Comparison of ENCODE assay signal across 36 cellular contexts in the genomic region with DNA sequence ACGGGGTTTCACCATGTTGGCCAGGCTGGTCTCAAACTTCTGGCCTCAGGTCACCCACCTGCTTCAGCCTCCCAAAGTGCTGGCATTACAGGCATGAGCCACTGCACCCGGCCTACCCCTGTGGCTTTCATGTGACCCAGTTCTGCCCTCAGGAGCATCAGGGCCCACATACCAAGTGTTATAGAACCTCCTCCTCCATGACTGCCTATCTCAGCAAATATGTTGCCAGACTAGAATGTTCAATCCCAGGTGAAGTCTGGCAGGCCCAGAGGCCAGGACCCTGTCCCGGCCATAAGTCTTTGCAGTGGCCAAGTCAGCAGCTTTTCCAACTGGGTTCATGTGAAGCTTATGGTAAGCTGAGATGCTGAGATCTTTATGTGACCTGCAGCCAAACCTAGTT. TPM values are rescaled to one million over a fixed set of nuclear protein-coding genes. Genes with fewer than 3 reads are reported as not detected.
"Had no signal": no experiment of that assay in that cellular context is flagged by ENCODE, and none has a peak within 500 bp of the region (broad histone marks: within the 10 kb centered on the region; RNA-seq: fewer than 3 reads in every experiment).

No MANE protein-coding gene starts in this region.

- H3K4me1 Mint-ChIP-seq: activated B cell treated with CpG ODN at 0.5 μM for 24 hours; activated CD4-positive, alpha-beta T cell treated with anti-CD3 and anti-CD28 coated beads, Interleukin-2, amount 10 ng/mL, durations not matched to agents 24 days and 14 days; activated naive CD4-positive, alpha-beta T cell treated with anti-CD3 and anti-CD28 coated beads, Interleukin-2, amount 10 ng/mL, durations not matched to agents 7 days and 5 days; activated naive CD4-positive, alpha-beta T cell treated with anti-CD3 and anti-CD28 coated beads, Interleukin-2, amount 50 U/mL, for 24 hours; activated naive CD8-positive, alpha-beta T cell treated with anti-CD3 and anti-CD28 coated beads for 36 hours had no signal

- H3K27me3 Mint-ChIP-seq: activated naive CD4-positive, alpha-beta T cell treated with anti-CD3 and anti-CD28 coated beads, Interleukin-2, amount 50 U/mL, for 24 hours; activated naive CD8-positive, alpha-beta T cell treated with anti-CD3 and anti-CD28 coated beads for 36 hours; activated T-cell treated with anti-CD3 and anti-CD28 coated beads, Interleukin-2, amount 50 U/mL, for 24 hours had no signal

- H3K9me3 ChIP-seq: adrenal gland, body of pancreas, breast epithelium had no signal

- H3K4me1 ChIP-seq: adrenal gland, body of pancreas, breast epithelium had no signal

- H3K4me3 Mint-ChIP-seq: activated B cell treated with CpG ODN at 0.5 μM for 24 hours; activated CD4-positive, alpha-beta memory T cell treated with anti-CD3 and anti-CD28 coated beads, Interleukin-2, amount 10 ng/mL, durations not matched to agents 7 days and 5 days; activated CD4-positive, alpha-beta T cell treated with anti-CD3 and anti-CD28 coated beads, Interleukin-2, amount 10 ng/mL, durations not matched to agents 24 days and 14 days; activated CD8-positive, alpha-beta memory T cell treated with anti-CD3 and anti-CD28 coated beads, Interleukin-2, amount 10 ng/mL, durations not matched to agents 7 days and 5 days; activated CD8-positive, alpha-beta T cell treated with anti-CD3 and anti-CD28 coated beads, Interleukin-2, amount 10 ng/mL, durations not matched to agents 7 days and 5 days; activated naive CD4-positive, alpha-beta T cell treated with anti-CD3 and anti-CD28 coated beads, Interleukin-2, amount 10 ng/mL, durations not matched to agents 7 days and 5 days; activated naive CD4-positive, alpha-beta T cell treated with anti-CD3 and anti-CD28 coated beads, Interleukin-2, amount 50 U/mL, for 24 hours; activated naive CD8-positive, alpha-beta T cell treated with anti-CD3 and anti-CD28 coated beads for 36 hours; activated T-cell treated with anti-CD3 and anti-CD28 coated beads, Interleukin-2, amount 50 U/mL, for 24 hours; T-helper 1 cell treated with Interleukin-12 subunit alpha and Interleukin-12 subunit beta and Interleukin-4 antibody, amounts not matched to agents 30 μg/mL and 1 μg/mL, for 36 hours; T-helper 2 cell treated with Interferon-gamma antibody and Interleukin-4, amounts not matched to agents 5 μg/mL and 100 μg/mL, for 36 hours had no signal

- H3K27ac ChIP-seq: adrenal gland, body of pancreas, brain microvascular endothelial cell, breast epithelium, VCaP had no signal

- H3K36me3 Mint-ChIP-seq: activated naive CD4-positive, alpha-beta T cell treated with anti-CD3 and anti-CD28 coated beads, Interleukin-2, amount 10 ng/mL, durations not matched to agents 7 days and 5 days; activated naive CD4-positive, alpha-beta T cell treated with anti-CD3 and anti-CD28 coated beads, Interleukin-2, amount 50 U/mL, for 24 hours; activated naive CD8-positive, alpha-beta T cell treated with anti-CD3 and anti-CD28 coated beads for 36 hours had no signal

- H3K4me3 ChIP-seq: adrenal gland, body of pancreas, breast epithelium had no signal

- H3K27me3 ChIP-seq: adrenal gland, body of pancreas, brain microvascular endothelial cell, breast epithelium had no signal

- H3K9me3 Mint-ChIP-seq: activated CD4-positive, alpha-beta T cell treated with anti-CD3 and anti-CD28 coated beads, Interleukin-2, amount 10 ng/mL, durations not matched to agents 24 days and 14 days; activated naive CD4-positive, alpha-beta T cell treated with anti-CD3 and anti-CD28 coated beads, Interleukin-2, amount 10 ng/mL, durations not matched to agents 7 days and 5 days; activated naive CD4-positive, alpha-beta T cell treated with anti-CD3 and anti-CD28 coated beads, Interleukin-2, amount 50 U/mL, for 24 hours; activated naive CD8-positive, alpha-beta T cell treated with anti-CD3 and anti-CD28 coated beads for 36 hours; activated T-cell treated with anti-CD3 and anti-CD28 coated beads, Interleukin-2, amount 50 U/mL, for 24 hours; activated T-helper 2 cell treated with anti-CD3 and anti-CD28 coated beads, Interferon-gamma antibody, Interleukin-2, Interleukin-4, amounts not matched to agents 10 μg/mL and 5 μg/mL and 100 μg/mL, durations not matched to agents 14 hours and 24 hours and 36 hours; T-helper 1 cell treated with Interleukin-12 subunit alpha and Interleukin-12 subunit beta and Interleukin-4 antibody, amounts not matched to agents 30 μg/mL and 1 μg/mL, for 36 hours; T-helper 2 cell treated with Interferon-gamma antibody and Interleukin-4, amounts not matched to agents 5 μg/mL and 100 μg/mL, for 36 hours had no signal

- H3K27ac Mint-ChIP-seq: activated B cell treated with CpG ODN at 0.5 μM for 24 hours; activated CD4-positive, alpha-beta memory T cell treated with anti-CD3 and anti-CD28 coated beads, Interleukin-2, amount 10 ng/mL, durations not matched to agents 7 days and 5 days; activated CD4-positive, alpha-beta T cell treated with anti-CD3 and anti-CD28 coated beads, Interleukin-2, amount 10 ng/mL, durations not matched to agents 24 days and 14 days; activated CD8-positive, alpha-beta memory T cell treated with anti-CD3 and anti-CD28 coated beads, Interleukin-2, amount 10 ng/mL, durations not matched to agents 7 days and 5 days; activated CD8-positive, alpha-beta T cell treated with anti-CD3 and anti-CD28 coated beads, Interleukin-2, amount 10 ng/mL, durations not matched to agents 7 days and 5 days; activated naive CD4-positive, alpha-beta T cell treated with anti-CD3 and anti-CD28 coated beads, Interleukin-2, amount 10 ng/mL, durations not matched to agents 7 days and 5 days; activated naive CD4-positive, alpha-beta T cell treated with anti-CD3 and anti-CD28 coated beads, Interleukin-2, amount 50 U/mL, for 24 hours; activated naive CD8-positive, alpha-beta T cell treated with anti-CD3 and anti-CD28 coated beads for 36 hours; activated T-cell treated with anti-CD3 and anti-CD28 coated beads, Interleukin-2, amount 50 U/mL, for 24 hours; activated T-helper 2 cell treated with anti-CD3 and anti-CD28 coated beads, Interferon-gamma antibody, Interleukin-2, Interleukin-4, amounts not matched to agents 10 μg/mL and 5 μg/mL and 100 μg/mL, durations not matched to agents 14 hours and 24 hours and 36 hours; T-helper 1 cell treated with Interleukin-12 subunit alpha and Interleukin-12 subunit beta and Interleukin-4 antibody, amounts not matched to agents 30 μg/mL and 1 μg/mL, for 36 hours; T-helper 2 cell treated with Interferon-gamma antibody and Interleukin-4, amounts not matched to agents 5 μg/mL and 100 μg/mL, for 36 hours had no signal

- FAIRE-seq: astrocyte, TTC549 had no signal

- H3K36me3 ChIP-seq: adrenal gland, brain microvascular endothelial cell, breast epithelium had no signal

- DNase-seq: activated B cell treated with CpG ODN at 0.5 μM for 24 hours; activated CD4-positive, alpha-beta memory T cell treated with anti-CD3 and anti-CD28 coated beads, Interleukin-2, amount 10 ng/mL, durations not matched to agents 7 days and 5 days; activated CD4-positive, alpha-beta T cell treated with anti-CD3 and anti-CD28 coated beads for 4 hours; activated CD4-positive, alpha-beta T cell treated with anti-CD3 and anti-CD28 coated beads, Interleukin-2, amount 10 ng/mL, durations not matched to agents 24 days and 14 days; activated CD4-positive, alpha-beta T cell treated with anti-CD3 and anti-CD28 coated beads, Interleukin-2, amount 50 U/mL, for 48 hours; activated CD4-positive, CD25-positive, alpha-beta regulatory T cell treated with anti-CD3 and anti-CD28 coated beads, Interleukin-2, amount 50 U/mL, for 72 hours; activated CD8-positive, alpha-beta memory T cell treated with anti-CD3 and anti-CD28 coated beads for 24 hours; activated CD8-positive, alpha-beta memory T cell treated with anti-CD3 and anti-CD28 coated beads, Interleukin-2, amount 10 ng/mL, durations not matched to agents 7 days and 5 days; activated CD8-positive, alpha-beta memory T cell treated with anti-CD3 and anti-CD28 coated beads, Interleukin-2, amount 50 U/mL, for 48 hours; activated CD8-positive, alpha-beta T cell treated with anti-CD3 and anti-CD28 coated beads, Interleukin-2, amount 10 ng/mL, durations not matched to agents 7 days and 5 days; activated effector memory CD4-positive, alpha-beta T cell treated with Interleukin-2 at 50 U/mL for 16 hours; activated gamma-delta T cell; activated naive CD4-positive, alpha-beta T cell treated with anti-CD3 and anti-CD28 coated beads, Interleukin-2, amount 10 ng/mL, durations not matched to agents 7 days and 5 days; activated naive CD4-positive, alpha-beta T cell treated with Interleukin-2 at 50 U/mL for 16 hours; activated naive CD8-positive, alpha-beta T cell treated with anti-CD3 and anti-CD28 coated beads for 36 hours; activated T-cell treated with anti-CD3 and anti-CD28 coated beads, Interleukin-2, amount 50 U/mL, for 24 hours; activated T-cell treated with anti-CD3 and anti-CD28 coated beads, Interleukin-2, amount 50 U/mL, for 48 hours; adrenal gland; amniotic stem cell; aorta; body of pancreas; brain microvascular endothelial cell; central memory CD4-positive, alpha-beta T cell; SW 1271; T-helper 1 cell; T-helper 2 cell; T-helper 9 cell had no signal

RNA-seq across cellular contexts. Expression of gene SMPD3, which starts 9.8 kb away (rescaled TPM):
- total RNA-seq: cardiac septum had no signal
